In the genomic region with DNA sequence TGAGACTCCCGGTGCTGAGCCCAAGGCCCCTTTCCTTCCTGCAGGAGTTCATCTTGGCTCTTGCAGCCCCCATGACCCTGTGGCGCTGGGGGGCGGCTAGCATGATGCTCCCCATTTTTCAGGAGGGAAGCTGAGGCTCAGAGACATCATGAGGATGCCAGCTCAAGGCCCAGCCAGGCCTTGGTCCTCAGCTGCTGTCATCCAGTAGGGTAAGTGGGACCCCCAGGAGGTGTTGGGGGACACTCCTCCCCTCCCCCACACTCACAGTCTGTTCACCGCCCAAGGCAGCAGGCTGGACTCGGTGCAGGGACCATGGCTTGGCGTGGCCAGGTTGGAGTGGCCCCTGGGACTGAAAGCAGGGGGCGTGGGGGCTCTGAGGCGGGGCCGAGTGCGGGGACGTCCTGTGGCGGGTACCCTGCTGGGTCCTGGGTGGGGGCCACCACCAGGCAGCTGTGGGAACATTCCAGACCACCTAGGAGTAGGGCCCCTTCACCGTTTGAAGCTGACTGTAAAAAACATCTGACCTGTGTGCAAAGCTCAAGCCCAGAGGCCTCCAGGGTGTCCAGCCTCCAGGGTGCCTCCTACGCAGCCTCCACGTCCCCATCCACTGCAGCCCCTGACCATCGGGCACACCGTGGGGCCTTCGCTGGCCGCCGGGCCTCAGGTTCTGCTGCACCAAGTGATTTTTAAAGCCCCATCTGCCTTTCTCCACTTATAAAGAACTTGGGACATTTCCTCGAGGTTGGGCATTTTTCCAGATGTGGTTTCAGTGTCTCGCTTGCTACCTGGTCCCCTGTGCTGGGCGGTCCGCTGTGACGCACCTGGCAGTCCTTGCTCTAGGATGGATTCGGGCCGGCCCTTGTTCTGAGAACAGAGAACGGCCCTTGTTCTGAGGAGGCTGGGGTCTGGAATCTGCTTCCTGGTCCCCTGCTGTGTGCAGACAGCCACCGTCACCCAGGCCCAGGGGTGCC, we compare ENCODE assay signal across 1 cellular context.
TF ChIP-seq lines count a peak whose summit lies in the region.

No MANE protein-coding gene starts in this region.

TF ChIP-seq in HEK293, 187 proteins besides CTCF, POLR2A, EP300 and RAD21 (continued from another document):
- TF ChIP-seq ZNF48 (tag by site-specific recombination; IDR thresholded peaks at IDR 0.05) (no peak), ZNF600 (tag by site-specific recombination; IDR thresholded peaks at IDR 0.05) (no peak), RBAK (tag by site-specific recombination; IDR thresholded peaks at IDR 0.05) (no peak), PATZ1 (tag by site-specific recombination; IDR thresholded peaks at IDR 0.05) (peak; percentile 65), ZBTB48 (tag by site-specific recombination; IDR thresholded peaks at IDR 0.05) (peak; percentile 43; the same call in 1 of the 2 replicates), ZNF404 (tag by site-specific recombination; IDR thresholded peaks at IDR 0.05) (no peak), GLIS2 (tag by site-specific recombination; IDR thresholded peaks at IDR 0.05) (peak; percentile 32), WT1 (tag by site-specific recombination; IDR thresholded peaks at IDR 0.05) (no peak), ZNF416 (tag by site-specific recombination; IDR thresholded peaks at IDR 0.05) (no peak), ZNF530 (tag by site-specific recombination; IDR thresholded peaks at IDR 0.05; ENCODE audit: low read depth) (no peak), ZBTB11 (tag by site-specific recombination; conservative IDR thresholded peaks at IDR 0.05; ENCODE audit: low read depth) (no peak), ZNF501 (tag by site-specific recombination; IDR thresholded peaks at IDR 0.05) (no peak), ZBTB10 (tag by site-specific recombination; IDR thresholded peaks at IDR 0.05) (peak; percentile 59), ATF2 (tag by site-specific recombination; IDR thresholded peaks at IDR 0.05; ENCODE audit: low read depth) (no peak), ZNF624 (tag by site-specific recombination; IDR thresholded peaks at IDR 0.05) (no peak), ZNF335 (tag by site-specific recombination; conservative IDR thresholded peaks at IDR 0.05) (no peak), GLI2 (tag by site-specific recombination; IDR thresholded peaks at IDR 0.05; ENCODE audit: borderline replicate concordance, low read depth) (no peak), ZNF175 (tag by site-specific recombination; IDR thresholded peaks at IDR 0.05) (no peak), ZNF510 (tag by site-specific recombination; IDR thresholded peaks at IDR 0.05; ENCODE audit: insufficient replicate concordance) (no peak), ZIC2 (tag by site-specific recombination; IDR thresholded peaks at IDR 0.05) (peak; percentile 68), FEZF1 (tag by site-specific recombination; IDR thresholded peaks at IDR 0.05) (no peak)
- TF ChIP-seq, protein P1, sequence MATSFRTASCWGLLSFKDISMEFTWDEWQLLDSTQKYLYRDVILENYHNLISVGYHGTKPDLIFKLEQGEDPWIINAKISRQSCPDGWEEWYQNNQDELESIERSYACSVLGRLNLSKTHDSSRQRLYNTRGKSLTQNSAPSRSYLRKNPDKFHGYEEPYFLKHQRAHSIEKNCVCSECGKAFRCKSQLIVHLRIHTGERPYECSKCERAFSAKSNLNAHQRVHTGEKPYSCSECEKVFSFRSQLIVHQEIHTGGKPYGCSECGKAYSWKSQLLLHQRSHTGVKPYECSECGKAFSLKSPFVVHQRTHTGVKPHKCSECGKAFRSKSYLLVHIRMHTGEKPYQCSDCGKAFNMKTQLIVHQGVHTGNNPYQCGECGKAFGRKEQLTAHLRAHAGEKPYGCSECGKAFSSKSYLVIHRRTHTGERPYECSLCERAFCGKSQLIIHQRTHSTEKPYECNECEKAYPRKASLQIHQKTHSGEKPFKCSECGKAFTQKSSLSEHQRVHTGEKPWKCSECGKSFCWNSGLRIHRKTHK (tag by site-specific recombination; IDR thresholded peaks at IDR 0.05): no peak
